ENCODE assay signal across 14 cellular contexts in the genomic region with DNA sequence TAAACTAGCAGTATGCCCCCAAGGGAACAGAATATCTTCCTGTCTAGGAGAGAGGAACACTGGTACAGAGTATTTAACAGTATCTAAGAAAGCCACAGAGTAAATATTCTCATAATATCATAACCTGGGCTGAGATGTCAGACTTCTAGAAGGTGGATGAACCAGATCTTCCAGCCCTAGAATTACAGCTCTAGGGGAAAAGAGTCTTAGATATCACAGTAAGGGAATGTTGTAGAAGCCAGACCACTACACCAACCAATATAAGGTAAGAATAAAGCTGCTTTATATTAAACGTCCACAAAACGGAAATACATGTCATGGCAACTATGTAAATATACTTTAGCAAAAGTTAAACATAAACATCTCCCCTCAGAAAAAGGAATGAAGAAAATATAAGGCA. TPM values are rescaled to one million over a fixed set of nuclear protein-coding genes. Genes with fewer than 3 reads are reported as not detected.
DNase-seq lines count a peak whose midpoint lies in the region; ATAC-seq, FAIRE-seq and TF ChIP-seq lines count a peak whose summit lies in the region.
"Had no signal": no experiment of that assay in that cellular context is flagged by ENCODE, and none has a peak within 500 bp of the region (broad histone marks: within the 10 kb centered on the region; RNA-seq: fewer than 3 reads in every experiment).

No MANE protein-coding gene starts in this region.

- ATAC-seq in HG03135 (IDR thresholded peaks at IDR 0.05; ENCODE audit: unreplicated experiment): no peak

- peaks cover 17% of the 10 kb centered on the region for H3K36me3 Mint-ChIP-seq in neural crest cell (ENCODE audit: low read depth)
- peaks cover 34% of the 10 kb centered on the region for H3K36me3 Mint-ChIP-seq in T-helper 2 cell treated with Interferon-gamma antibody and Interleukin-4, amounts not matched to agents 5 μg/mL and 100 μg/mL, for 36 hours (ENCODE audit: low read depth)

- H3K9me3 Mint-ChIP-seq in neural crest cell: no peaks in the 10 kb centered on the region
- H3K9me3 Mint-ChIP-seq in T-helper 2 cell treated with Interferon-gamma antibody and Interleukin-4, amounts not matched to agents 5 μg/mL and 100 μg/mL, for 36 hours: no peaks in the 10 kb centered on the region

- peak overlapping the region; percentile 14 for H3K27ac Mint-ChIP-seq in neural crest cell (ENCODE audit: unreplicated experiment)
- no peak overlapping the region for H3K27ac Mint-ChIP-seq in T-helper 2 cell treated with Interferon-gamma antibody and Interleukin-4, amounts not matched to agents 5 μg/mL and 100 μg/mL, for 36 hours

- DNase-seq in DMS53 (lab: John Stamatoyannopoulos, UW) (peak; percentile 13), DMS53 treated with DMSO at 0.1 percent for 48 hours (lab: John Stamatoyannopoulos, UW; ENCODE audit: unreplicated experiment) (no peak), LNCaP clone FGC (ENCODE audit: low read depth) (peak; percentile 31), choroid plexus epithelial cell (ENCODE audit: low read depth) (peak; percentile 13), neural crest cell (ENCODE audit: low read depth, low spot score) (no peak), frontal cortex (ENCODE audit: low spot score in 2 of 2) (no peak)
- DNase-seq in T-helper 2 cell treated with Interferon-gamma antibody and Interleukin-4, amounts not matched to agents 5 μg/mL and 100 μg/mL, for 36 hours (ENCODE audit: low spot score): no peak
- DNase-seq: activated CD8-positive, alpha-beta memory T cell treated with anti-CD3 and anti-CD28 coated beads for 24 hours; erythroblast; NCI-H2171; NK-92 treated with Interleukin-12 subunit alpha and Interleukin-12 subunit beta, amount 100 ng/mL, for 24 hours; SJCRH30; tibial artery had no signal

- H3K4me3 ChIP-seq in LNCaP clone FGC (ENCODE audit: low read depth, low read length) (peak overlapping the region; percentile 14; the same call in 1 of the 2 replicates), choroid plexus epithelial cell (ENCODE audit: low read depth, low read length) (no peak overlapping the region)
- H3K4me3 ChIP-seq: SJCRH30, tibial artery had no signal

- H3K4me3 Mint-ChIP-seq in neural crest cell: no peak overlapping the region
- H3K4me3 Mint-ChIP-seq in T-helper 2 cell treated with Interferon-gamma antibody and Interleukin-4, amounts not matched to agents 5 μg/mL and 100 μg/mL, for 36 hours: no peak overlapping the region

- H3K27me3 Mint-ChIP-seq in neural crest cell (ENCODE audit: low read depth): no peaks in the 10 kb centered on the region
- no peaks in the 10 kb centered on the region for H3K27me3 Mint-ChIP-seq in T-helper 2 cell treated with Interferon-gamma antibody and Interleukin-4, amounts not matched to agents 5 μg/mL and 100 μg/mL, for 36 hours (ENCODE audit: low read depth)

- no peak for TF ChIP-seq CTCF in LNCaP clone FGC (IDR thresholded peaks at IDR 0.05; ENCODE audit: control insufficient read depth, extremely low read depth, insufficient read depth)
- no peak for TF ChIP-seq CTCF in choroid plexus epithelial cell (conservative IDR thresholded peaks at IDR 0.05; ENCODE audit: low read depth, low read length)
- no peak for TF ChIP-seq CTCF in neural crest cell (conservative IDR thresholded peaks at IDR 0.05)

- peaks cover 22% of the 10 kb centered on the region for H3K4me1 Mint-ChIP-seq in neural crest cell
- peaks cover 33% of the 10 kb centered on the region for H3K4me1 Mint-ChIP-seq in T-helper 2 cell treated with Interferon-gamma antibody and Interleukin-4, amounts not matched to agents 5 μg/mL and 100 μg/mL, for 36 hours (ENCODE audit: low read depth)

- FAIRE-seq in frontal cortex (lab: Jason Lieb, UNC): no peak

RNA-seq across cellular contexts. Expression of gene SERINC1, which starts 12.4 kb away (rescaled TPM):
- total RNA-seq in neural crest cell (47.9 and 51.3 TPM in 2 replicates), frontal cortex (746 TPM)

RNA-seq across cellular contexts. Expression of gene HSF2, which starts 59.8 kb away (rescaled TPM):
- total RNA-seq in neural crest cell: 31.8 and 34.0 TPM in 2 replicates
- total RNA-seq in frontal cortex: 130 TPM

Comparison
In these comparisons a context has a peak if more than half of its experiments do, and no peak if none do; other contexts are left out.
1. DNase-seq: peak in DMS53 (single experiment), LNCaP clone FGC (single experiment) and choroid plexus epithelial cell (single experiment); none in DMS53 treated with DMSO at 0.1 percent for 48 hours (single experiment), neural crest cell (single experiment), T-helper 2 cell treated with Interferon-gamma antibody and Interleukin-4, amounts not matched to agents 5 μg/mL and 100 μg/mL, for 36 hours (single experiment) and frontal cortex (0 of 2).
2. RNA of gene SERINC1, which starts 12.4 kb away (total RNA-seq): 746 TPM in frontal cortex (single experiment); 47.9 to 51.3 TPM in neural crest cell; every median in the first group is over 10 times any median in the second.